1 cellular context compared by ENCODE assay signal in genomic region chr17:21042434-21043295, GRCh38.
TF ChIP-seq lines count a peak whose summit lies in the region.

USP22 (minus strand) TSS chr17:21043011; CDS start chr17:21042835, 176 bp downstream.

TF ChIP-seq in K562, 482 proteins besides CTCF, POLR2A, EP300 and RAD21 (continued from another document and continues in another):
- TF ChIP-seq HDAC2 (IDR thresholded peaks at IDR 0.05) (no peak), TRIM25 (IDR thresholded peaks at IDR 0.05; ENCODE audit: borderline replicate concordance) (no peak), NR1H2 (CRISPR knock-in tag; IDR thresholded peaks at IDR 0.05) (no peak), ZNF699 (CRISPR knock-in tag; IDR thresholded peaks at IDR 0.05; ENCODE audit: insufficient replicate concordance) (no peak), STAG1 (CRISPR knock-in tag; IDR thresholded peaks at IDR 0.05; ENCODE audit: borderline replicate concordance) (no peak), NR2C1 (IDR thresholded peaks at IDR 0.05) (no peak), NR2C1 (tag; IDR thresholded peaks at IDR 0.05) (no peak), PPARD (CRISPR knock-in tag; IDR thresholded peaks at IDR 0.05) (no peak), CXXC5 (CRISPR knock-in tag; IDR thresholded peaks at IDR 0.05) (peak; percentile 77), KLF10 (CRISPR knock-in tag; IDR thresholded peaks at IDR 0.05) (no peak), TAF9B (IDR thresholded peaks at IDR 0.05; ENCODE audit: partially characterized antibody) (peak; percentile 29), RBM39 (optimal IDR thresholded peaks at IDR 0.05; ENCODE audit: low read depth, low read length) (no peak), POLR2AphosphoS2 (IDR thresholded peaks at IDR 0.05; ENCODE audit: low read length) (no peak), CCNT2 (IDR thresholded peaks at IDR 0.05; ENCODE audit: borderline replicate concordance, extremely low read depth, insufficient read length, low read depth, low read length) (peak; percentile 86), SRSF7 (optimal IDR thresholded peaks at IDR 0.05; ENCODE audit: low read depth, low read length) (no peak), ZNF431 (CRISPR knock-in tag; IDR thresholded peaks at IDR 0.05) (no peak), U2AF2 (optimal IDR thresholded peaks at IDR 0.05; ENCODE audit: low read depth, low read length) (no peak), ZNF232 (CRISPR knock-in tag; IDR thresholded peaks at IDR 0.05) (no peak), POLR2H (tag; IDR thresholded peaks at IDR 0.05; ENCODE audit: low read depth) (peak; percentile 50; the same call in 1 of the 2 replicates), POLR2G (IDR thresholded peaks at IDR 0.05; ENCODE audit: low read depth, low read length) (peak; percentile 88), ZZZ3 (IDR thresholded peaks at IDR 0.05) (no peak), FIP1L1 (IDR thresholded peaks at IDR 0.05; ENCODE audit: low read depth, low read length, poor library complexity, severe bottlenecking) (no peak), ARID2 (IDR thresholded peaks at IDR 0.05) (no peak), AFF4 (CRISPR knock-in tag; IDR thresholded peaks at IDR 0.05) (0 out of 2 replicates have a peak, but pooled peaks have one; percentile 55), POLR3A (IDR thresholded peaks at IDR 0.05; ENCODE audit: borderline replicate concordance, extremely low read depth, insufficient read depth, insufficient read length) (no peak), ZBTB2 (IDR thresholded peaks at IDR 0.05) (no peak), HINFP (tag; conservative IDR thresholded peaks at IDR 0.05; ENCODE audit: low read depth) (no peak), EP400 (IDR thresholded peaks at IDR 0.05) (peak; percentile 62; the same call in 1 of the 2 replicates), TEAD1 (CRISPR knock-in tag; IDR thresholded peaks at IDR 0.05) (no peak), HNRNPH1 (optimal IDR thresholded peaks at IDR 0.05; ENCODE audit: low read depth, low read length) (no peak), MAX (CRISPR knock-in tag; IDR thresholded peaks at IDR 0.05) (no peak), RB1 (IDR thresholded peaks at IDR 0.05; ENCODE audit: low read depth) (peak; percentile 59), ETV5 (CRISPR knock-in tag; IDR thresholded peaks at IDR 0.05; ENCODE audit: low read depth) (no peak), MAZ (CRISPR knock-in tag; conservative IDR thresholded peaks at IDR 0.05 in 1 of 2, IDR thresholded peaks at IDR 0.05 in 1 of 2) (peak; percentile 22 to 47; a peak in 2 of 4 replicates), YBX1 (IDR thresholded peaks at IDR 0.05) (no peak), MAFG (tag; conservative IDR thresholded peaks at IDR 0.05) (no peak)
- TF ChIP-seq, protein P1, sequence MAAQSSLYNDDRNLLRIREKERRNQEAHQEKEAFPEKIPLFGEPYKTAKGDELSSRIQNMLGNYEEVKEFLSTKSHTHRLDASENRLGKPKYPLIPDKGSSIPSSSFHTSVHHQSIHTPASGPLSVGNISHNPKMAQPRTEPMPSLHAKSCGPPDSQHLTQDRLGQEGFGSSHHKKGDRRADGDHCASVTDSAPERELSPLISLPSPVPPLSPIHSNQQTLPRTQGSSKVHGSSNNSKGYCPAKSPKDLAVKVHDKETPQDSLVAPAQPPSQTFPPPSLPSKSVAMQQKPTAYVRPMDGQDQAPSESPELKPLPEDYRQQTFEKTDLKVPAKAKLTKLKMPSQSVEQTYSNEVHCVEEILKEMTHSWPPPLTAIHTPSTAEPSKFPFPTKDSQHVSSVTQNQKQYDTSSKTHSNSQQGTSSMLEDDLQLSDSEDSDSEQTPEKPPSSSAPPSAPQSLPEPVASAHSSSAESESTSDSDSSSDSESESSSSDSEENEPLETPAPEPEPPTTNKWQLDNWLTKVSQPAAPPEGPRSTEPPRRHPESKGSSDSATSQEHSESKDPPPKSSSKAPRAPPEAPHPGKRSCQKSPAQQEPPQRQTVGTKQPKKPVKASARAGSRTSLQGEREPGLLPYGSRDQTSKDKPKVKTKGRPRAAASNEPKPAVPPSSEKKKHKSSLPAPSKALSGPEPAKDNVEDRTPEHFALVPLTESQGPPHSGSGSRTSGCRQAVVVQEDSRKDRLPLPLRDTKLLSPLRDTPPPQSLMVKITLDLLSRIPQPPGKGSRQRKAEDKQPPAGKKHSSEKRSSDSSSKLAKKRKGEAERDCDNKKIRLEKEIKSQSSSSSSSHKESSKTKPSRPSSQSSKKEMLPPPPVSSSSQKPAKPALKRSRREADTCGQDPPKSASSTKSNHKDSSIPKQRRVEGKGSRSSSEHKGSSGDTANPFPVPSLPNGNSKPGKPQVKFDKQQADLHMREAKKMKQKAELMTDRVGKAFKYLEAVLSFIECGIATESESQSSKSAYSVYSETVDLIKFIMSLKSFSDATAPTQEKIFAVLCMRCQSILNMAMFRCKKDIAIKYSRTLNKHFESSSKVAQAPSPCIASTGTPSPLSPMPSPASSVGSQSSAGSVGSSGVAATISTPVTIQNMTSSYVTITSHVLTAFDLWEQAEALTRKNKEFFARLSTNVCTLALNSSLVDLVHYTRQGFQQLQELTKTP (IDR thresholded peaks at IDR 0.05; ENCODE audit: low read depth in 1 of 2, partially characterized antibody in 2 of 2): no peak
- TF ChIP-seq, protein P2, sequence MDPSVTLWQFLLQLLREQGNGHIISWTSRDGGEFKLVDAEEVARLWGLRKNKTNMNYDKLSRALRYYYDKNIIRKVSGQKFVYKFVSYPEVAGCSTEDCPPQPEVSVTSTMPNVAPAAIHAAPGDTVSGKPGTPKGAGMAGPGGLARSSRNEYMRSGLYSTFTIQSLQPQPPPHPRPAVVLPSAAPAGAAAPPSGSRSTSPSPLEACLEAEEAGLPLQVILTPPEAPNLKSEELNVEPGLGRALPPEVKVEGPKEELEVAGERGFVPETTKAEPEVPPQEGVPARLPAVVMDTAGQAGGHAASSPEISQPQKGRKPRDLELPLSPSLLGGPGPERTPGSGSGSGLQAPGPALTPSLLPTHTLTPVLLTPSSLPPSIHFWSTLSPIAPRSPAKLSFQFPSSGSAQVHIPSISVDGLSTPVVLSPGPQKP (CRISPR knock-in tag; IDR thresholded peaks at IDR 0.05): no peak
- TF ChIP-seq, protein P3, sequence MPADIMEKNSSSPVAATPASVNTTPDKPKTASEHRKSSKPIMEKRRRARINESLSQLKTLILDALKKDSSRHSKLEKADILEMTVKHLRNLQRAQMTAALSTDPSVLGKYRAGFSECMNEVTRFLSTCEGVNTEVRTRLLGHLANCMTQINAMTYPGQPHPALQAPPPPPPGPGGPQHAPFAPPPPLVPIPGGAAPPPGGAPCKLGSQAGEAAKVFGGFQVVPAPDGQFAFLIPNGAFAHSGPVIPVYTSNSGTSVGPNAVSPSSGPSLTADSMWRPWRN (IDR thresholded peaks at IDR 0.05; ENCODE audit: low read depth): no peak
- TF ChIP-seq, protein P4, sequence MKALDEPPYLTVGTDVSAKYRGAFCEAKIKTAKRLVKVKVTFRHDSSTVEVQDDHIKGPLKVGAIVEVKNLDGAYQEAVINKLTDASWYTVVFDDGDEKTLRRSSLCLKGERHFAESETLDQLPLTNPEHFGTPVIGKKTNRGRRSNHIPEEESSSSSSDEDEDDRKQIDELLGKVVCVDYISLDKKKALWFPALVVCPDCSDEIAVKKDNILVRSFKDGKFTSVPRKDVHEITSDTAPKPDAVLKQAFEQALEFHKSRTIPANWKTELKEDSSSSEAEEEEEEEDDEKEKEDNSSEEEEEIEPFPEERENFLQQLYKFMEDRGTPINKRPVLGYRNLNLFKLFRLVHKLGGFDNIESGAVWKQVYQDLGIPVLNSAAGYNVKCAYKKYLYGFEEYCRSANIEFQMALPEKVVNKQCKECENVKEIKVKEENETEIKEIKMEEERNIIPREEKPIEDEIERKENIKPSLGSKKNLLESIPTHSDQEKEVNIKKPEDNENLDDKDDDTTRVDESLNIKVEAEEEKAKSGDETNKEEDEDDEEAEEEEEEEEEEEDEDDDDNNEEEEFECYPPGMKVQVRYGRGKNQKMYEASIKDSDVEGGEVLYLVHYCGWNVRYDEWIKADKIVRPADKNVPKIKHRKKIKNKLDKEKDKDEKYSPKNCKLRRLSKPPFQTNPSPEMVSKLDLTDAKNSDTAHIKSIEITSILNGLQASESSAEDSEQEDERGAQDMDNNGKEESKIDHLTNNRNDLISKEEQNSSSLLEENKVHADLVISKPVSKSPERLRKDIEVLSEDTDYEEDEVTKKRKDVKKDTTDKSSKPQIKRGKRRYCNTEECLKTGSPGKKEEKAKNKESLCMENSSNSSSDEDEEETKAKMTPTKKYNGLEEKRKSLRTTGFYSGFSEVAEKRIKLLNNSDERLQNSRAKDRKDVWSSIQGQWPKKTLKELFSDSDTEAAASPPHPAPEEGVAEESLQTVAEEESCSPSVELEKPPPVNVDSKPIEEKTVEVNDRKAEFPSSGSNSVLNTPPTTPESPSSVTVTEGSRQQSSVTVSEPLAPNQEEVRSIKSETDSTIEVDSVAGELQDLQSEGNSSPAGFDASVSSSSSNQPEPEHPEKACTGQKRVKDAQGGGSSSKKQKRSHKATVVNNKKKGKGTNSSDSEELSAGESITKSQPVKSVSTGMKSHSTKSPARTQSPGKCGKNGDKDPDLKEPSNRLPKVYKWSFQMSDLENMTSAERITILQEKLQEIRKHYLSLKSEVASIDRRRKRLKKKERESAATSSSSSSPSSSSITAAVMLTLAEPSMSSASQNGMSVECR (CRISPR knock-in tag; IDR thresholded peaks at IDR 0.05): no peak
- TF ChIP-seq, protein P5, sequence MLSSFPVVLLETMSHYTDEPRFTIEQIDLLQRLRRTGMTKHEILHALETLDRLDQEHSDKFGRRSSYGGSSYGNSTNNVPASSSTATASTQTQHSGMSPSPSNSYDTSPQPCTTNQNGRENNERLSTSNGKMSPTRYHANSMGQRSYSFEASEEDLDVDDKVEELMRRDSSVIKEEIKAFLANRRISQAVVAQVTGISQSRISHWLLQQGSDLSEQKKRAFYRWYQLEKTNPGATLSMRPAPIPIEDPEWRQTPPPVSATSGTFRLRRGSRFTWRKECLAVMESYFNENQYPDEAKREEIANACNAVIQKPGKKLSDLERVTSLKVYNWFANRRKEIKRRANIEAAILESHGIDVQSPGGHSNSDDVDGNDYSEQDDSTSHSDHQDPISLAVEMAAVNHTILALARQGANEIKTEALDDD (IDR thresholded peaks at IDR 0.05): no peak
- TF ChIP-seq, protein P6, sequence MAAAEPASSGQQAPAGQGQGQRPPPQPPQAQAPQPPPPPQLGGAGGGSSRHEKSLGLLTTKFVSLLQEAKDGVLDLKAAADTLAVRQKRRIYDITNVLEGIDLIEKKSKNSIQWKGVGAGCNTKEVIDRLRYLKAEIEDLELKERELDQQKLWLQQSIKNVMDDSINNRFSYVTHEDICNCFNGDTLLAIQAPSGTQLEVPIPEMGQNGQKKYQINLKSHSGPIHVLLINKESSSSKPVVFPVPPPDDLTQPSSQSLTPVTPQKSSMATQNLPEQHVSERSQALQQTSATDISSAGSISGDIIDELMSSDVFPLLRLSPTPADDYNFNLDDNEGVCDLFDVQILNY (CRISPR knock-in tag; IDR thresholded peaks at IDR 0.05): no peak
